In genomic region chr12:58455146-58455545, GRCh38 we compare ENCODE assay signal across 19 cellular contexts.
DNase-seq lines count a peak whose midpoint lies in the region; ATAC-seq and TF ChIP-seq lines count a peak whose summit lies in the region.
"Had no signal": no experiment of that assay in that cellular context is flagged by ENCODE, and none has a peak within 500 bp of the region (broad histone marks: within the 10 kb centered on the region; RNA-seq: fewer than 3 reads in every experiment).

No MANE protein-coding gene starts in this region.

- H3K27ac ChIP-seq in ACC112 (ENCODE audit: low read depth, low read length) (peak overlapping the region; percentile 24; the same call in 1 of the 2 replicates), GM23248 (no peak overlapping the region), upper lobe of right lung (no peak overlapping the region), right atrium auricular region (no peak overlapping the region)
- H3K27ac ChIP-seq: BLaER1, KMS-11, SJCRH30 had no signal

- H2AFZ ChIP-seq in ACC112 (ENCODE audit: low read length, unreplicated experiment) (no peak overlapping the region), GM23248 (no peak overlapping the region)

- peak overlapping the region; percentile 17 for H3K4me2 ChIP-seq in GM23248 (ENCODE audit: unreplicated experiment)
- H3K4me2 ChIP-seq: BLaER1, KMS-11 had no signal

- H3F3A ChIP-seq in GM23248 (ENCODE audit: insufficient read depth), result peaks cover 29% of the 10 kb centered on the region

- no peaks in the 10 kb centered on the region for H3K79me2 ChIP-seq in ACC112 (ENCODE audit: control insufficient read depth, insufficient read depth, low read length, unreplicated experiment)
- H3K79me2 ChIP-seq in GM23248 (ENCODE audit: insufficient read depth), result no peaks in the 10 kb centered on the region

- no peak overlapping the region for H3K9ac ChIP-seq in GM23248
- H3K9ac ChIP-seq: BLaER1, KMS-11 had no signal

- intact Hi-C loops in upper lobe of right lung (cut with DNase I), result no loop called here

- ATAC-seq in GM18907 (IDR thresholded peaks at IDR 0.05; ENCODE audit: unreplicated experiment) (no peak), upper lobe of right lung (no peak)
- ATAC-seq: HepG2, Panc1 had no signal

- H3K27me3 ChIP-seq in ACC112 (ENCODE audit: insufficient read depth, low read length) (no peaks in the 10 kb centered on the region), GM23248 (replicated peaks; ENCODE audit: insufficient read depth) (no peaks in the 10 kb centered on the region), upper lobe of right lung (no peaks in the 10 kb centered on the region), right atrium auricular region (no peaks in the 10 kb centered on the region)
- H3K27me3 ChIP-seq: BLaER1 had no signal

- H3K36me3 ChIP-seq in ACC112 (ENCODE audit: insufficient read depth, low read length) (no peaks in the 10 kb centered on the region), GM23248 (ENCODE audit: low read depth) (no peaks in the 10 kb centered on the region), upper lobe of right lung (no peaks in the 10 kb centered on the region), right atrium auricular region (no peaks in the 10 kb centered on the region)
- H3K36me3 ChIP-seq: BLaER1, SJCRH30 had no signal

- 38 to 47% methylated on average over 1 of the region's 1 CpG for WGBS in GM23248 (ENCODE audit: low coverage in 1 of 2, low lambda C conversion rate in 2 of 2, missing lambda C conversion rate in 2 of 2), 2 experiments

- DNase-seq in GM23248, result peak; percentile 49
- peak; percentile 51 for DNase-seq in astrocyte of the spinal cord (ENCODE audit: low read depth, low spot score)
- peak; percentile 63 for DNase-seq in mucosa of gallbladder (ENCODE audit: low spot score)
- no peak for DNase-seq in upper lobe of right lung
- DNase-seq in GM19240 (ENCODE audit: insufficient read length, low spot score), result no peak
- no peak for DNase-seq in right atrium auricular region (ENCODE audit: low spot score)
- DNase-seq: CD4-positive, alpha-beta memory T cell; NCI-H1417 treated with DMSO at 0.1 percent for 48 hours; NCI-H2029 treated with DMSO at 0.1 percent for 48 hours; NCI-H2171; NCI-H446; NCI-H526 treated with DMSO at 0.1 percent for 48 hours; SJCRH30 had no signal

- H3K9me2 ChIP-seq in GM23248 (ENCODE audit: insufficient read depth), result no peaks in the 10 kb centered on the region

- H4K20me1 ChIP-seq in GM23248 (ENCODE audit: insufficient read depth), result no peaks in the 10 kb centered on the region
- H4K20me1 ChIP-seq: BLaER1 had no signal

- H3K9me3 ChIP-seq in GM23248 (ENCODE audit: low read depth) (no peaks in the 10 kb centered on the region), upper lobe of right lung (no peaks in the 10 kb centered on the region), right atrium auricular region (no peaks in the 10 kb centered on the region)
- H3K9me3 ChIP-seq: BLaER1 had no signal

- H3K4me1 ChIP-seq in ACC112 (ENCODE audit: control insufficient read depth, insufficient read depth, low read length, unreplicated experiment) (peaks cover 47% of the 10 kb centered on the region), GM23248 (ENCODE audit: insufficient read depth) (peaks cover 38% of the 10 kb centered on the region), upper lobe of right lung (no peaks in the 10 kb centered on the region), right atrium auricular region (no peaks in the 10 kb centered on the region)
- H3K4me1 ChIP-seq: BLaER1 had no signal

- no peak overlapping the region for H3K4me3 ChIP-seq in ACC112 (ENCODE audit: low read depth, low read length)
- no peak overlapping the region for H3K4me3 ChIP-seq in GM23248
- no peak overlapping the region for H3K4me3 ChIP-seq in astrocyte of the spinal cord (ENCODE audit: low read depth, low read length)
- no peak overlapping the region for H3K4me3 ChIP-seq in upper lobe of right lung
- H3K4me3 ChIP-seq in right atrium auricular region, result no peak overlapping the region
- H3K4me3 ChIP-seq: BLaER1, SJCRH30 had no signal

- in situ Hi-C loops in GM23248 (cut with MboI) (no loop called here), astrocyte of the spinal cord (cut with HindIII; ENCODE audit: low sequenced_read_pairs) (no loop called here)

- no peak for TF ChIP-seq CTCF in astrocyte of the spinal cord (IDR thresholded peaks at IDR 0.05; ENCODE audit: low read depth, low read length)
- no peak for TF ChIP-seq CTCF in upper lobe of right lung (IDR thresholded peaks at IDR 0.05)
- no peak for TF ChIP-seq CTCF in right atrium auricular region (IDR thresholded peaks at IDR 0.05)

Comparison
In these comparisons a context has a peak if more than half of its experiments do, and no peak if none do; other contexts are left out.
1. DNase-seq: peak in GM23248 (single experiment), astrocyte of the spinal cord (single experiment) and mucosa of gallbladder (single experiment); none in upper lobe of right lung (single experiment), GM19240 (single experiment) and right atrium auricular region (single experiment).